ENCODE assay signal across 24 cellular contexts in the genomic region with DNA sequence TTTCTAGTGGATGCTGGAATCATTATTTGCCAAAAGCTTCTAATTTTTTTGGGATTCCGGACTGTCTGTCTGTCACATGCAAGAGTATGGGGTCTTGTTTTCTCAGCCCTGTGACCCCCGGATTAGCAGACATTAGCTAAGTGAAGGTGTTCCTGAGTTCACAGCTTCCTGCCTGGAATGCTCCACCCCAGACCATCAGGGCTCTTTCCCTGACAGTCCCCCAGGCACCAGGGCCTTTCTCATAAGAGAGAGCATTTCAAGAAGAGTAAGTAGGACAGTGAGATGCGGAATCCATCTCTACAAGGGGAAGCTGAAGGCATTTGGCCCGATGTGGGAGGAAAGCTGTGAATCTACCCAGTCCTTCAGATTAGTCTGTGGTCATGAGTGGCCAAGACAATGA.
"Had no signal": no experiment of that assay in that cellular context is flagged by ENCODE, and none has a peak within 500 bp of the region (broad histone marks: within the 10 kb centered on the region; RNA-seq: fewer than 3 reads in every experiment).

No MANE protein-coding gene starts in this region.

- H3K27ac Mint-ChIP-seq: dendritic cell treated with granulocyte-macrophage colony-stimulating factor and Interleukin-4, amounts not matched to agents 40 ng/mL and 50 ng/mL, for 4 days; effector memory CD8-positive, alpha-beta T cell had no signal

- H3K27me3 Mint-ChIP-seq: dendritic cell treated with granulocyte-macrophage colony-stimulating factor and Interleukin-4, amounts not matched to agents 40 ng/mL and 50 ng/mL, for 4 days; effector memory CD8-positive, alpha-beta T cell had no signal

- H3K36me3 ChIP-seq: colonic mucosa, esophagus muscularis mucosa, esophagus squamous epithelium, gastrocnemius medialis, heart left ventricle, heart right ventricle had no signal

- H3K4me3 Mint-ChIP-seq: dendritic cell treated with granulocyte-macrophage colony-stimulating factor and Interleukin-4, amounts not matched to agents 40 ng/mL and 50 ng/mL, for 4 days; effector memory CD8-positive, alpha-beta T cell had no signal

- H3K9me3 Mint-ChIP-seq: dendritic cell treated with granulocyte-macrophage colony-stimulating factor and Interleukin-4, amounts not matched to agents 40 ng/mL and 50 ng/mL, for 4 days; effector memory CD8-positive, alpha-beta T cell had no signal

- DNase-seq: colonic mucosa; cortex of kidney; dermis blood vessel endothelial cell; dorsolateral prefrontal cortex; effector CD4-positive, alpha-beta T cell; effector CD8-positive, alpha-beta T cell; effector memory CD4-positive, alpha-beta T cell; effector memory CD8-positive, alpha-beta T cell; erythroblast; esophagus squamous epithelium; foreskin fibroblast; foreskin keratinocyte; foreskin melanocyte; gastrocnemius medialis; glutamatergic neuron; head of caudate nucleus; heart left ventricle; heart right ventricle had no signal

- H3K9me3 ChIP-seq: colonic mucosa, esophagus muscularis mucosa, esophagus squamous epithelium, gastrocnemius medialis, gastroesophageal sphincter had no signal

- H3K27me3 ChIP-seq: colonic mucosa, dorsolateral prefrontal cortex, esophagus muscularis mucosa, esophagus squamous epithelium, foreskin keratinocyte, gastrocnemius medialis, heart left ventricle had no signal

- H3K27ac ChIP-seq: colonic mucosa, coronary artery, dorsolateral prefrontal cortex, epithelial cell of prostate, esophagus muscularis mucosa, esophagus squamous epithelium, foreskin keratinocyte, gastrocnemius medialis, gastroesophageal sphincter, heart left ventricle, heart right ventricle had no signal

- H3K4me1 ChIP-seq: colonic mucosa, esophagus muscularis mucosa, esophagus squamous epithelium, foreskin keratinocyte, gastrocnemius medialis, gastroesophageal sphincter, heart left ventricle, heart right ventricle had no signal

- ATAC-seq: effector memory CD8-positive, alpha-beta T cell; esophagus mucosa; foreskin keratinocyte; gastrocnemius medialis; gastroesophageal sphincter; heart left ventricle; heart right ventricle had no signal

- H3K4me3 ChIP-seq: colonic mucosa, coronary artery, dorsolateral prefrontal cortex, esophagus muscularis mucosa, esophagus squamous epithelium, gastrocnemius medialis, gastroesophageal sphincter, heart left ventricle, heart right ventricle had no signal
